1 cellular context compared by ENCODE assay signal in genomic region chr10:125122566-125122965, GRCh38.
TF ChIP-seq lines count a peak whose summit lies in the region.

No MANE protein-coding gene starts in this region.

TF ChIP-seq in HCT116, 20 proteins besides CTCF, POLR2A, EP300 and RAD21 (continued from another document):
- TF ChIP-seq REST (IDR thresholded peaks at IDR 0.05; ENCODE audit: low read depth) (no peak), ZNF274 (IDR thresholded peaks at IDR 0.05; ENCODE audit: low read depth, low read length) (no peak), EZH2 (IDR thresholded peaks at IDR 0.05) (no peak), SP1 (IDR thresholded peaks at IDR 0.05; ENCODE audit: low read depth) (no peak), FOSL1 (IDR thresholded peaks at IDR 0.05; ENCODE audit: low read depth) (no peak), ZFX (IDR thresholded peaks at IDR 0.05) (no peak), ELF1 (IDR thresholded peaks at IDR 0.05; ENCODE audit: borderline replicate concordance, low read depth) (no peak), POLR2AphosphoS5 (IDR thresholded peaks at IDR 0.05; ENCODE audit: low read depth, low read length) (no peak), SIN3A (IDR thresholded peaks at IDR 0.05; ENCODE audit: low read depth) (no peak)
TF ChIP-seq in HCT116: peak in this region for 0.
